23 cellular contexts compared by ENCODE assay signal in the genomic region with DNA sequence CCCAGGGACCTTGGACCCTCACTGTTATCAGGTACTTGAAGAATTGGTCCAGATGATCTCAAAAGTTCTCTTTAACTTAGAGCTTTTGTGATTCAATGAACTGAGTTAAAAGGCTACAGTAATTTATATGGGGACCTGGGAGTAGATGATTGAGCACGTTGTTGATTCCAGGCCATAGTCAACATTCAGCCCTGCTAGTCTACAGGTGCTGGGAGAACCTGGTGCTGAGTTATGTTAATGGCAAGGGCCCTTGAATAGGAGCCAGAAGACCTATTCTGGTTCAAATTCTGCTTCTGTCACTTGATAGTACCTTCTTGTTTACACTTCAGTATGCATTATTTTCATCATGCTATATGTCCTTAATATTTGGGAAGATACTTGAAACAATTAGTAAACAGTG.
"Had no signal": no experiment of that assay in that cellular context is flagged by ENCODE, and none has a peak within 500 bp of the region (broad histone marks: within the 10 kb centered on the region; RNA-seq: fewer than 3 reads in every experiment).

No MANE protein-coding gene starts in this region.

- H3K27ac ChIP-seq: KMS-11, RWPE1 had no signal

- ATAC-seq: HepG2, K562, Panc1, PC-3, T-cell had no signal

- H3K4me1 Mint-ChIP-seq: IgD-negative memory B cell, T-cell had no signal

- H3K27ac Mint-ChIP-seq: IgD-negative memory B cell; T-cell; T-helper 1 cell treated with Interleukin-12 subunit alpha and Interleukin-12 subunit beta and Interleukin-4 antibody, amounts not matched to agents 30 μg/mL and 1 μg/mL, for 36 hours had no signal

- H3K9ac ChIP-seq: KMS-11, SK-N-SH had no signal

- H3K9me3 ChIP-seq: MG63, SK-N-SH had no signal

- H3K27me3 Mint-ChIP-seq: IgD-negative memory B cell, T-cell had no signal

- H3K4me3 ChIP-seq: K562, MG63 had no signal

- H3K9me3 Mint-ChIP-seq: IgD-negative memory B cell; T-cell; T-helper 1 cell treated with Interleukin-12 subunit alpha and Interleukin-12 subunit beta and Interleukin-4 antibody, amounts not matched to agents 30 μg/mL and 1 μg/mL, for 36 hours had no signal

- H3K4me2 ChIP-seq: KMS-11, SK-N-SH had no signal

- H3K27me3 ChIP-seq: MG63 had no signal

- H3K4me3 Mint-ChIP-seq: IgD-negative memory B cell; T-cell; T-helper 1 cell treated with Interleukin-12 subunit alpha and Interleukin-12 subunit beta and Interleukin-4 antibody, amounts not matched to agents 30 μg/mL and 1 μg/mL, for 36 hours had no signal

- DNase-seq: Kasumi-1; MG63; NCI-H1092 treated with DMSO at 0.1 percent for 48 hours; NCI-H1436; NCI-H187; NCI-H2081 treated with DMSO at 0.1 percent for 48 hours; NCI-H2227 treated with DMSO at 0.1 percent for 48 hours; NCI-H524; NCI-H526 treated with DMSO at 0.1 percent for 48 hours; NCI-H748 treated with DMSO at 0.1 percent for 48 hours; NK-92 treated with Interleukin-12 subunit alpha and Interleukin-12 subunit beta, amount 100 ng/mL, for 24 hours; PC-3; SHP77; SK-N-SH; SW 1271; T-cell had no signal
